Comparison of ENCODE assay signal across 19 cellular contexts in genomic region chr2:199404841-199405240, GRCh38. TPM values are rescaled to one million over a fixed set of nuclear protein-coding genes. Genes with fewer than 3 reads are reported as not detected.
A peak's percentile ranks its signal among the peaks of the same experiment; 100 is the strongest.
DNase-seq lines count a peak whose midpoint lies in the region; ATAC-seq and TF ChIP-seq lines count a peak whose summit lies in the region.
"Had no signal": no experiment of that assay in that cellular context is flagged by ENCODE, and none has a peak within 500 bp of the region (broad histone marks: within the 10 kb centered on the region; RNA-seq: fewer than 3 reads in every experiment).

No MANE protein-coding gene starts in this region.

- 82 to 97% methylated on average over 1 of the region's 1 CpG for WGBS in upper lobe of left lung, 2 donors

- H3K4me3 Mint-ChIP-seq in activated T-cell treated with anti-CD3 and anti-CD28 coated beads, Interleukin-2, amount 50 U/mL, for 24 hours = no peak overlapping the region
- H3K4me3 Mint-ChIP-seq: T-helper 1 cell treated with Interleukin-12 subunit alpha and Interleukin-12 subunit beta and Interleukin-4 antibody, amounts not matched to agents 30 μg/mL and 1 μg/mL, for 36 hours had no signal

- no peak for ATAC-seq in upper lobe of left lung (ENCODE audit: low FRiP score in 2 of 2)
- no peak for ATAC-seq in HG03442 (IDR thresholded peaks at IDR 0.05; ENCODE audit: unreplicated experiment)

- no peaks in the 10 kb centered on the region for H3K9me3 ChIP-seq in upper lobe of left lung
- H3K9me3 ChIP-seq: BLaER1 treated with 17β-estradiol and CSF1 and Interleukin-3, amounts not matched to agents 10 nM and 100 nM; sigmoid colon had no signal

- H3K9me3 Mint-ChIP-seq in activated T-cell treated with anti-CD3 and anti-CD28 coated beads, Interleukin-2, amount 50 U/mL, for 24 hours = no peaks in the 10 kb centered on the region
- H3K9me3 Mint-ChIP-seq: T-helper 1 cell treated with Interleukin-12 subunit alpha and Interleukin-12 subunit beta and Interleukin-4 antibody, amounts not matched to agents 30 μg/mL and 1 μg/mL, for 36 hours had no signal

- no peak for TF ChIP-seq CTCF in upper lobe of left lung (IDR thresholded peaks at IDR 0.05)

- no peak overlapping the region for H3K27ac Mint-ChIP-seq in activated T-cell treated with anti-CD3 and anti-CD28 coated beads, Interleukin-2, amount 50 U/mL, for 24 hours
- H3K27ac Mint-ChIP-seq: T-helper 1 cell treated with Interleukin-12 subunit alpha and Interleukin-12 subunit beta and Interleukin-4 antibody, amounts not matched to agents 30 μg/mL and 1 μg/mL, for 36 hours had no signal

- no peaks in the 10 kb centered on the region for H3K27me3 ChIP-seq in upper lobe of left lung
- H3K27me3 ChIP-seq: BLaER1 treated with 17β-estradiol and CSF1 and Interleukin-3, amounts not matched to agents 10 nM and 100 nM; sigmoid colon had no signal

- H3K27ac ChIP-seq in upper lobe of left lung = no peak overlapping the region
- H3K27ac ChIP-seq: BLaER1 treated with 17β-estradiol and CSF1 and Interleukin-3, amounts not matched to agents 10 nM and 100 nM; coronary artery; sigmoid colon had no signal

- no peaks in the 10 kb centered on the region for H3K4me1 ChIP-seq in upper lobe of left lung
- H3K4me1 ChIP-seq: BLaER1 treated with 17β-estradiol and CSF1 and Interleukin-3, amounts not matched to agents 10 nM and 100 nM; sigmoid colon had no signal

- peak; percentile 23 for DNase-seq in GF-D8 (lab: John Stamatoyannopoulos, UW)
- DNase-seq in RKO (ENCODE audit: low spot score) = peak; percentile 5
- peak; percentile 80 for DNase-seq in fibroblast of gingiva (ENCODE audit: low read depth)
- peak; percentile 82 for DNase-seq in renal cortical epithelial cell (ENCODE audit: low read depth)
- DNase-seq in upper lobe of left lung = no peak
- no peak for DNase-seq in NCI-H82 treated with DMSO at 0.1 percent for 48 hours (lab: John Stamatoyannopoulos, UW; ENCODE audit: unreplicated experiment)
- no peak for DNase-seq in activated T-cell treated with anti-CD3 and anti-CD28 coated beads, Interleukin-2, amount 50 U/mL, for 24 hours
- DNase-seq: activated CD4-positive, CD25-positive, alpha-beta regulatory T cell; amniotic stem cell; erythroblast; NCI-H1105; nucleus accumbens; SHP77; sigmoid colon; stimulated activated CD4-positive, alpha-beta T cell treated with anti-CD3 and anti-CD28 coated beads, Interleukin-2, amount 100 ng/mL, for 48 hours had no signal

- TF ChIP-seq POLR2A in upper lobe of left lung (IDR thresholded peaks at IDR 0.05) = no peak

- TF ChIP-seq EP300 in upper lobe of left lung (IDR thresholded peaks at IDR 0.05) = no peak

- H3K36me3 Mint-ChIP-seq in activated T-cell treated with anti-CD3 and anti-CD28 coated beads, Interleukin-2, amount 50 U/mL, for 24 hours (ENCODE audit: low read depth) = no peaks in the 10 kb centered on the region

- H3K36me3 ChIP-seq in upper lobe of left lung = no peaks in the 10 kb centered on the region
- H3K36me3 ChIP-seq: BLaER1 treated with 17β-estradiol and CSF1 and Interleukin-3, amounts not matched to agents 10 nM and 100 nM; sigmoid colon had no signal

- no peaks in the 10 kb centered on the region for H3K4me1 Mint-ChIP-seq in activated T-cell treated with anti-CD3 and anti-CD28 coated beads, Interleukin-2, amount 50 U/mL, for 24 hours (ENCODE audit: low read depth)

- H3K4me3 ChIP-seq in upper lobe of left lung = no peak overlapping the region
- H3K4me3 ChIP-seq: BLaER1 treated with 17β-estradiol and CSF1 and Interleukin-3, amounts not matched to agents 10 nM and 100 nM; coronary artery; sigmoid colon had no signal

- peaks cover 10% of the 10 kb centered on the region for H3K27me3 Mint-ChIP-seq in activated T-cell treated with anti-CD3 and anti-CD28 coated beads, Interleukin-2, amount 50 U/mL, for 24 hours

RNA-seq across cellular contexts. Expression of gene SATB2, which starts 52.9 kb away (rescaled TPM):
- total RNA-seq in renal cortical epithelial cell (2.3 and 5.6 TPM in 2 replicates), upper lobe of left lung (1 to 10 TPM; 1.7 to 9.4 (median 3.1) TPM)

Comparison
In these comparisons a context has a peak if more than half of its experiments do, and no peak if none do; other contexts are left out.
1. DNase-seq: peak in GF-D8 (single experiment), RKO (single experiment), fibroblast of gingiva (single experiment) and renal cortical epithelial cell (single experiment); none in upper lobe of left lung (0 of 2), NCI-H82 treated with DMSO at 0.1 percent for 48 hours (single experiment) and activated T-cell treated with anti-CD3 and anti-CD28 coated beads, Interleukin-2, amount 50 U/mL, for 24 hours (single experiment).